In genomic region chr5:79535477-79536192, GRCh38 we compare ENCODE assay signal across 17 cellular contexts. TPM values are rescaled to one million over a fixed set of nuclear protein-coding genes. Genes with fewer than 3 reads are reported as not detected.
A peak's percentile ranks its signal among the peaks of the same experiment; 100 is the strongest.
DNase-seq lines count a peak whose midpoint lies in the region; ATAC-seq, FAIRE-seq and TF ChIP-seq lines count a peak whose summit lies in the region.
"Had no signal": no experiment of that assay in that cellular context is flagged by ENCODE, and none has a peak within 500 bp of the region (broad histone marks: within the 10 kb centered on the region; RNA-seq: fewer than 3 reads in every experiment).

No MANE protein-coding gene starts in this region.

- FAIRE-seq in GM12891 (lab: Jason Lieb, UNC) = peak; percentile 48
- FAIRE-seq: GM12892, HTR-8/SVneo had no signal

- H3K36me3 ChIP-seq in RWPE2 (ENCODE audit: low read depth) = no peaks in the 10 kb centered on the region
- H3K36me3 ChIP-seq: WERI-Rb-1 had no signal

- no peak overlapping the region for H3K4me3 ChIP-seq in RWPE2 (ENCODE audit: severe bottlenecking)
- H3K4me3 ChIP-seq: smooth muscle cell had no signal

- CTCF ChIA-PET in RWPE1 (lab: Yijun Ruan, JAX) = interaction anchor here (0.5 to 1.6 kb wide), 5 partner anchors 16 to 798 kb away, joined by 3 to 5 read pairs (median 3); no protein-coding TSS in a partner anchor

- intact Hi-C loops in left ventricle myocardium superior (cut with micrococcal nuclease) = loop anchor here (5.0 kb wide), 1 partner anchor 403 kb away; no protein-coding TSS in a partner anchor

- no peaks in the 10 kb centered on the region for H3K9me3 ChIP-seq in RWPE2 (ENCODE audit: severe bottlenecking)

- TF ChIP-seq POLR2A in GM12891 (IDR thresholded peaks at IDR 0.05; ENCODE audit: low read depth, low read length) = no peak

- no peak for ATAC-seq in RWPE2 (ENCODE audit: low read depth)
- ATAC-seq in left ventricle myocardium superior = peak; percentile 59
- ATAC-seq: stimulated activated naive CD8-positive, alpha-beta T cell treated with anti-CD3 and anti-CD28 coated beads, Interleukin-15, amount 100 ng/mL, for 72 hours had no signal

- DNase-seq in GM12891 (ENCODE audit: insufficient read length, low spot score) (no peak), RWPE2 (ENCODE audit: low spot score) (no peak), left ventricle myocardium superior (no peak), DMS79 (lab: John Stamatoyannopoulos, UW) (no peak), NCI-H2081 treated with DMSO at 0.1 percent for 48 hours (lab: John Stamatoyannopoulos, UW) (no peak), DMS153 (lab: John Stamatoyannopoulos, UW) (no peak), RWPE1 (ENCODE audit: low spot score) (no peak)
- DNase-seq: activated CD8-positive, alpha-beta memory T cell treated with anti-CD3 and anti-CD28 coated beads for 24 hours; activated effector memory CD4-positive, alpha-beta T cell treated with Interleukin-2 at 50 U/mL for 16 hours; NCI-H1092; occipital lobe; stimulated activated naive CD8-positive, alpha-beta T cell treated with anti-CD3 and anti-CD28 coated beads, Interleukin-15, amount 100 ng/mL, for 72 hours had no signal

- no peaks in the 10 kb centered on the region for H3K27me3 ChIP-seq in RWPE2 (ENCODE audit: insufficient read depth, poor library complexity, severe bottlenecking)

- H3K27ac ChIP-seq in 22Rv1 (no peak overlapping the region), RWPE2 (ENCODE audit: poor library complexity, severe bottlenecking) (no peak overlapping the region), RWPE1 (no peak overlapping the region)
- H3K27ac ChIP-seq: WERI-Rb-1 had no signal

- H3K4me1 ChIP-seq in RWPE2 (ENCODE audit: insufficient read depth, poor library complexity, severe bottlenecking) = no peaks in the 10 kb centered on the region

- POLR2A ChIA-PET in RWPE1 (lab: Yijun Ruan, JAX; ENCODE audit: low non-redundant PET) = no interaction called here

- peak; percentile 8; the same call in 1 of the 2 replicates for TF ChIP-seq CTCF in 22Rv1 (IDR thresholded peaks at IDR 0.05)
- TF ChIP-seq CTCF in RWPE2 (IDR thresholded peaks at IDR 0.05; ENCODE audit: poor library complexity, severe bottlenecking) = peak; percentile 24
- TF ChIP-seq CTCF in RWPE1 (conservative IDR thresholded peaks at IDR 0.05; ENCODE audit: low read depth) = no peak

TF ChIP-seq in GM12891, 5 proteins besides CTCF, POLR2A, EP300 and RAD21:
- no peak for TF ChIP-seq POU2F2 (IDR thresholded peaks at IDR 0.05; ENCODE audit: low read depth, low read length)
- no peak for TF ChIP-seq TAF1 (IDR thresholded peaks at IDR 0.05; ENCODE audit: low read depth, low read length)
- TF ChIP-seq PAX5 (IDR thresholded peaks at IDR 0.05; ENCODE audit: insufficient read depth, low read length, severe bottlenecking) = no peak
- TF ChIP-seq SPI1 (IDR thresholded peaks at IDR 0.05; ENCODE audit: low read depth, low read length) = no peak
- no peak for TF ChIP-seq POLR2AphosphoS5 (IDR thresholded peaks at IDR 0.05; ENCODE audit: low read depth, low read length)

RNA-seq across cellular contexts. Expression of gene HOMER1, which starts 21.7 kb away (rescaled TPM):
- 4.3 TPM for polyA plus RNA-seq in GM12891 (2012; ENCODE audit: low read depth, missing spikeins)
- 59.5 TPM for total RNA-seq in left ventricle myocardium superior
